21 cellular contexts compared by ENCODE assay signal in genomic region chr13:38376551-38376950, GRCh38.
"Had no signal": no experiment of that assay in that cellular context is flagged by ENCODE, and none has a peak within 500 bp of the region (broad histone marks: within the 10 kb centered on the region; RNA-seq: fewer than 3 reads in every experiment).

No MANE protein-coding gene starts in this region.

- H3K27me3 ChIP-seq: adrenal gland, ascending aorta, brain microvascular endothelial cell, gastrocnemius medialis, spleen, upper lobe of left lung had no signal

- H3K36me3 ChIP-seq: adrenal gland, ascending aorta, brain microvascular endothelial cell, gastrocnemius medialis, spleen, upper lobe of left lung had no signal

- DNase-seq: activated CD4-positive, alpha-beta T cell treated with anti-CD3 and anti-CD28 coated beads for 1 hour; activated CD4-positive, alpha-beta T cell treated with anti-CD3 and anti-CD28 coated beads, Interleukin-2, amount 50 U/mL, for 1 hour; activated gamma-delta T cell treated with Interleukin-2 at 50 U/mL for 16 hours; activated T-cell treated with anti-CD3 and anti-CD28 coated beads, Interleukin-2, amount 50 U/mL, for 1 hour; adrenal gland; brain microvascular endothelial cell; caudate nucleus; effector memory CD8-positive, alpha-beta T cell; gastrocnemius medialis; hippocampal formation; islet precursor cell; left colon; retina; spleen; stimulated activated CD4-positive, alpha-beta T cell treated with anti-CD3 and anti-CD28 coated beads, Interleukin-4, amount 100 ng/mL, for 1 hour; stimulated activated naive CD8-positive, alpha-beta T cell treated with anti-CD3 and anti-CD28 coated beads, Interleukin-15, Interleukin-2, amounts not matched to agents 100 U/mL and 50 U/mL, for 24 hours; T-helper 2 cell; upper lobe of left lung had no signal

- H3K27ac ChIP-seq: adrenal gland, ascending aorta, brain microvascular endothelial cell, gastrocnemius medialis, spleen, upper lobe of left lung had no signal

- H3K4me1 ChIP-seq: adrenal gland, ascending aorta, gastrocnemius medialis, spleen, upper lobe of left lung had no signal

- H3K4me3 ChIP-seq: adrenal gland, ascending aorta, gastrocnemius medialis, spleen, upper lobe of left lung had no signal

- H3K9me3 ChIP-seq: adrenal gland, ascending aorta, gastrocnemius medialis, spleen, upper lobe of left lung had no signal

- ATAC-seq: effector memory CD8-positive, alpha-beta T cell; esophagus mucosa; gastrocnemius medialis; left colon; natural killer cell treated with Interleukin-12 subunit alpha and Interleukin-12 subunit beta and Interleukin-15 and Interleukin-18, amount 100 ng/mL, for 72 hours; stimulated activated naive CD8-positive, alpha-beta T cell treated with anti-CD3 and anti-CD28 coated beads, Interleukin-15, Interleukin-2, amounts not matched to agents 100 U/mL and 50 U/mL, for 24 hours had no signal
